Comparison of ENCODE assay signal across 8 cellular contexts in the genomic region with DNA sequence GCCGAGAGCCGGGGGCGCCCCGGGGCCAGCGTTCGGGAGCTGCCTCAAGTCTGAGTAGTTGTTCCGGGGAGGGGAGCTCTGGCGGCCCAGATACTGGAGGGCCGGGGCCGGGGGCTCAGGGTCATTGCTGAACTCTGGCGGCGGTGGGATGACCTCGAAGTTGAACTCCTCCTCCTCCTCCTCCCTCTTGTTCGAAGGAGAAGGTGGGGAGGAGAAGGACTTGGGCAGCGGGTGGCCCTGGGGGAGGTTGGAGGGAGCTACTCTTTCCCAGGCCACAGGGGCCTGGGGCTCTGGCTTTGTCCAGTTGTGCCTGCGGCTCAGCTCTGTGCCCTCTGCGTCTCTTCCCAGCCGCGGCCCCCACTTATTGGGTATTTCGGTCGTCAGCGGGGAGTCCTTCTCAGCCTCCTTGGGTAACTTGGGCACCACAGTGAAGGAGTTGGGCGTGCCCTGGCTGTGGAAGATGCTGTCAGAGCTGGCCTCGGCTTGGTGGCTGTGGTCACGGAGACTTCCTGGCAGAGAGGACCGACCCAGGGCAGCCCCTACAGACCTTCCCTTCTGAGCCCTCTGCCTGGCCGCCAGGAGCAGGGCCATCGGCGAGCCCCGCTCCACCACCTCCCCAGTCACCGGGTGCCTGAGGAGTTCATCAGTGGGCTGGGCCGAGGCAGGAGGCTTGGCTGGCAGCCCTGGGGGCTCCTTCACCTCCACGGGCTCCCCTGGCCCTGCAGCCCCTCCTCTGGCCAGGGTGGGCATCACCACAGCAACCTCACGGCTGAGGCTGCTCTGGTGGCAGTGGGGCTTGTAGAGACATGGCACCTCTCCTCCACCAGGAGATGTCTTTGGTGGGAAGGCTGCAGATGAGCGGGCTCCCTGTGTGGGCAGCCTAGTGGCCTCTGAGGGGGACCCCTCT. TPM values are rescaled to one million over a fixed set of nuclear protein-coding genes. Genes with fewer than 3 reads are reported as not detected.
A peak's percentile ranks its signal among the peaks of the same experiment; 100 is the strongest.
DNase-seq lines count a peak whose midpoint lies in the region; ATAC-seq and TF ChIP-seq lines count a peak whose summit lies in the region.

No MANE protein-coding gene starts in this region.

- no peak overlapping the region for H3K27ac Mint-ChIP-seq in activated B cell treated with CpG ODN at 0.5 μM for 24 hours

- CTCF ChIA-PET in activated B cell treated with CpG ODN at 0.5 μM for 24 hours (lab: Charles Lee) = interaction anchor here (0.7 to 2.5 kb wide), 19 partner anchors 9 to 443 kb away, joined by 3 to 6 read pairs (median 3); partner anchors contain the start of genes GUCA1B, MRPS10 and TOMM6

- H3K9me3 Mint-ChIP-seq in activated B cell treated with CpG ODN at 0.5 μM for 24 hours = no peaks in the 10 kb centered on the region

- H3K9me3 ChIP-seq in cardiac muscle cell (ENCODE audit: low read depth) = no peaks in the 10 kb centered on the region
- H3K9me3 ChIP-seq in upper lobe of right lung = no peaks in the 10 kb centered on the region

- intact Hi-C loops in left ventricle myocardium superior (cut with micrococcal nuclease) = no loop called here
- intact Hi-C loops in activated B cell treated with CpG ODN at 0.5 μM for 24 hours (cut with micrococcal nuclease) = loop anchor here (1.0 kb wide), 4 partner anchors 61 to 325 kb away; partner anchors contain the start of genes MRPS10 and PRICKLE4
- intact Hi-C loops in upper lobe of right lung (cut with DNase I) = no loop called here

- POLR2A ChIA-PET in activated B cell treated with CpG ODN at 0.5 μM for 24 hours (lab: Charles Lee) = no interaction called here

- H3K4me1 Mint-ChIP-seq in activated B cell treated with CpG ODN at 0.5 μM for 24 hours = peaks cover 5% of the 10 kb centered on the region

- H3K4me1 ChIP-seq in cardiac muscle cell (ENCODE audit: low read depth) (peaks cover 34% of the 10 kb centered on the region), upper lobe of right lung (peaks cover 17% of the 10 kb centered on the region)

- H3K36me3 ChIP-seq in cardiac muscle cell = no peaks in the 10 kb centered on the region
- H3K36me3 ChIP-seq in upper lobe of right lung = no peaks in the 10 kb centered on the region

- peak overlapping the region; percentile 65 for H3K27ac ChIP-seq in cardiac muscle cell
- peak overlapping the region; percentile 51 for H3K27ac ChIP-seq in upper lobe of right lung

- DNase-seq in cardiac muscle cell (ENCODE audit: low read depth in 1 of 2, low spot score in 1 of 2) (no peak), left ventricle myocardium superior (no peak), activated B cell treated with CpG ODN at 0.5 μM for 24 hours (no peak), iPS-NIHi11 (ENCODE audit: low spot score) (peak; percentile 52), upper lobe of right lung (no peak), amygdala (lab: John Stamatoyannopoulos, UW) (no peak), HT-29 (ENCODE audit: low spot score) (no peak), GM19238 (ENCODE audit: insufficient read length, low spot score) (no peak)

- no peaks in the 10 kb centered on the region for H3K36me3 Mint-ChIP-seq in activated B cell treated with CpG ODN at 0.5 μM for 24 hours (ENCODE audit: low read depth)

- H3K4me3 ChIP-seq in cardiac muscle cell (no peak overlapping the region), upper lobe of right lung (peak overlapping the region; percentile 48)

- H3K27me3 ChIP-seq in cardiac muscle cell (no peaks in the 10 kb centered on the region), upper lobe of right lung (no peaks in the 10 kb centered on the region)

- ATAC-seq in left ventricle myocardium superior = no peak
- ATAC-seq in activated B cell treated with CpG ODN at 0.5 μM for 24 hours (ENCODE audit: low read depth) = no peak
- no peak for ATAC-seq in upper lobe of right lung

- H3K4me3 Mint-ChIP-seq in activated B cell treated with CpG ODN at 0.5 μM for 24 hours = peak overlapping the region; percentile 63

- no peak for TF ChIP-seq CTCF in cardiac muscle cell (IDR thresholded peaks at IDR 0.05; ENCODE audit: low read depth, low read length)
- TF ChIP-seq CTCF in activated B cell treated with CpG ODN at 0.5 μM for 24 hours (IDR thresholded peaks at IDR 0.05) = no peak
- TF ChIP-seq CTCF in upper lobe of right lung (IDR thresholded peaks at IDR 0.05) = no peak

- H3K27me3 Mint-ChIP-seq in activated B cell treated with CpG ODN at 0.5 μM for 24 hours = peaks cover 8% of the 10 kb centered on the region

RNA-seq across cellular contexts. Expression of gene C6orf132, which starts 37.4 kb away (rescaled TPM):
- total RNA-seq in cardiac muscle cell (1.7 and 2.7 TPM in 2 replicates), left ventricle myocardium superior (2.2 TPM), activated B cell treated with CpG ODN at 0.5 μM for 24 hours (not detected in 2 replicates), upper lobe of right lung (11.5 TPM)
- 0.49 and 0.56 TPM in 2 replicates for polyA plus RNA-seq in cardiac muscle cell
- 119 and 136 TPM in 2 replicates for total RNA-seq in HT-29 (2014; rRNA removed; shearing (Covaris generic))

RNA-seq across cellular contexts. Expression of gene TAF8, which starts 54.7 kb away (rescaled TPM):
- total RNA-seq in cardiac muscle cell = 26.7 and 31.6 TPM in 2 replicates
- polyA plus RNA-seq in cardiac muscle cell = 18.3 and 25.8 TPM in 2 replicates
- 32.2 TPM for total RNA-seq in left ventricle myocardium superior
- total RNA-seq in activated B cell treated with CpG ODN at 0.5 μM for 24 hours = 47.2 and 55.7 TPM in 2 replicates
- 31.1 TPM for total RNA-seq in upper lobe of right lung
- total RNA-seq in HT-29 (2014; rRNA removed; shearing (Covaris generic)) = 18.6 and 22.8 TPM in 2 replicates
